1 cellular context compared by ENCODE assay signal in genomic region chr17:38415250-38416194, GRCh38.
TF ChIP-seq lines count a peak whose summit lies in the region.

No MANE protein-coding gene starts in this region.

TF ChIP-seq in H1, 55 proteins besides CTCF, POLR2A, EP300 and RAD21 (continued from another document):
- TF ChIP-seq CHD7 (IDR thresholded peaks at IDR 0.05; ENCODE audit: insufficient replicate concordance, low read length): no peak
- TF ChIP-seq SIX5 (IDR thresholded peaks at IDR 0.05; ENCODE audit: low read depth, low read length): no peak
- TF ChIP-seq TAF1 (IDR thresholded peaks at IDR 0.05; ENCODE audit: low read depth, low read length): peak; percentile 45; the same call in 1 of the 2 replicates
- 0 out of 4 replicates have a peak, but pooled peaks of 1 of the 2 experiments have one; percentile 22 for TF ChIP-seq SIN3A (conservative IDR thresholded peaks at IDR 0.05 in 1 of 2, IDR thresholded peaks at IDR 0.05 in 1 of 2; ENCODE audit: low read depth in 1 of 2, low read length in 2 of 2)
- TF ChIP-seq CEBPB (IDR thresholded peaks at IDR 0.05; ENCODE audit: low read depth, low read length): peak; percentile 97
- TF ChIP-seq CREB1 (IDR thresholded peaks at IDR 0.05): no peak
- 0 out of 2 replicates have a peak, but pooled peaks have one; percentile 57 for TF ChIP-seq GABPA (IDR thresholded peaks at IDR 0.05; ENCODE audit: borderline replicate concordance, insufficient read depth, low read length)
- peak; percentile 74; the same call in 1 of the 2 replicates for TF ChIP-seq ATF3 (IDR thresholded peaks at IDR 0.05; ENCODE audit: insufficient read depth, low read depth, low read length)
- peak; percentile 71 for TF ChIP-seq MAX (IDR thresholded peaks at IDR 0.05)
- TF ChIP-seq TAF7 (optimal IDR thresholded peaks at IDR 0.05; ENCODE audit: borderline replicate concordance, low read depth, low read length): peak; percentile 34
TF ChIP-seq in H1: peak in this region for 12.
